Comparison of ENCODE assay signal across 1 cellular context in genomic region chr6:11392778-11393507, GRCh38.
TF ChIP-seq lines count a peak whose summit lies in the region.

No MANE protein-coding gene starts in this region.

TF ChIP-seq in HepG2, 621 proteins besides CTCF, POLR2A, EP300 and RAD21 (continued from another document and continues in another):
- TF ChIP-seq JDP2 (CRISPR knock-in tag; IDR thresholded peaks at IDR 0.05; ENCODE audit: borderline replicate concordance) (peak; percentile 87; the same call in 1 of the 2 replicates), ZMYM2 (CRISPR knock-in tag; IDR thresholded peaks at IDR 0.05) (peak; percentile 93), RARA (CRISPR knock-in tag; IDR thresholded peaks at IDR 0.05) (peak; percentile 99), ZBTB1 (CRISPR knock-in tag; IDR thresholded peaks at IDR 0.05; ENCODE audit: borderline replicate concordance) (no peak), HNF1B (CRISPR knock-in tag; IDR thresholded peaks at IDR 0.05) (peak; percentile 99), ZNF207 (IDR thresholded peaks at IDR 0.05; ENCODE audit: borderline replicate concordance) (no peak), SIX1 (CRISPR knock-in tag; IDR thresholded peaks at IDR 0.05; ENCODE audit: borderline replicate concordance) (peak; percentile 87; the same call in 1 of the 2 replicates), PAXIP1 (CRISPR knock-in tag; conservative IDR thresholded peaks at IDR 0.05) (peak; percentile 95), ZNF24 (IDR thresholded peaks at IDR 0.05) (peak; percentile 21; the same call in 1 of the 2 replicates), YEATS2 (CRISPR knock-in tag; IDR thresholded peaks at IDR 0.05; ENCODE audit: borderline replicate concordance) (peak; percentile 81; the same call in 1 of the 2 replicates), NR2F1 (CRISPR knock-in tag; IDR thresholded peaks at IDR 0.05) (peak; percentile 100), ZNF451 (CRISPR knock-in tag; IDR thresholded peaks at IDR 0.05) (peak; percentile 84; the same call in 1 of the 2 replicates), ATF6 (CRISPR knock-in tag; conservative IDR thresholded peaks at IDR 0.05) (no peak; the same call in 1 of the 2 replicates), ZNF326 (CRISPR knock-in tag; IDR thresholded peaks at IDR 0.05; ENCODE audit: borderline replicate concordance) (no peak), ZNF460 (CRISPR knock-in tag; IDR thresholded peaks at IDR 0.05; ENCODE audit: borderline replicate concordance) (no peak; the same call in 1 of the 2 replicates), DMTF1 (CRISPR knock-in tag; IDR thresholded peaks at IDR 0.05) (no peak)
- TF ChIP-seq, protein P1, sequence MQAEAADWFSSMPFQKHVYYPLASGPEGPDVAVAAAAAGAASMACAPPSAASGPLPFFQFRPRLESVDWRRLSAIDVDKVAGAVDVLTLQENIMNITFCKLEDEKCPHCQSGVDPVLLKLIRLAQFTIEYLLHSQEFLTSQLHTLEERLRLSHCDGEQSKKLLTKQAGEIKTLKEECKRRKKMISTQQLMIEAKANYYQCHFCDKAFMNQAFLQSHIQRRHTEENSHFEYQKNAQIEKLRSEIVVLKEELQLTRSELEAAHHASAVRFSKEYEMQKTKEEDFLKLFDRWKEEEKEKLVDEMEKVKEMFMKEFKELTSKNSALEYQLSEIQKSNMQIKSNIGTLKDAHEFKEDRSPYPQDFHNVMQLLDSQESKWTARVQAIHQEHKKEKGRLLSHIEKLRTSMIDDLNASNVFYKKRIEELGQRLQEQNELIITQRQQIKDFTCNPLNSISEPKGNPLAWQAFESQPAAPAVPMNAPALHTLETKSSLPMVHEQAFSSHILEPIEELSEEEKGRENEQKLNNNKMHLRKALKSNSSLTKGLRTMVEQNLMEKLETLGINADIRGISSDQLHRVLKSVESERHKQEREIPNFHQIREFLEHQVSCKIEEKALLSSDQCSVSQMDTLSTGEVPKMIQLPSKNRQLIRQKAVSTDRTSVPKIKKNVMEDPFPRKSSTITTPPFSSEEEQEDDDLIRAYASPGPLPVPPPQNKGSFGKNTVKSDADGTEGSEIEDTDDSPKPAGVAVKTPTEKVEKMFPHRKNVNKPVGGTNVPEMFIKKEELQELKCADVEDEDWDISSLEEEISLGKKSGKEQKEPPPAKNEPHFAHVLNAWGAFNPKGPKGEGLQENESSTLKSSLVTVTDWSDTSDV (CRISPR knock-in tag; IDR thresholded peaks at IDR 0.05), result no peak
- TF ChIP-seq, protein P2, sequence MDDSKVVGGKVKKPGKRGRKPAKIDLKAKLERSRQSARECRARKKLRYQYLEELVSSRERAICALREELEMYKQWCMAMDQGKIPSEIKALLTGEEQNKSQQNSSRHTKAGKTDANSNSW (CRISPR knock-in tag; IDR thresholded peaks at IDR 0.05; ENCODE audit: borderline replicate concordance), result no peak; the same call in 1 of the 2 replicates
- TF ChIP-seq, protein P3, sequence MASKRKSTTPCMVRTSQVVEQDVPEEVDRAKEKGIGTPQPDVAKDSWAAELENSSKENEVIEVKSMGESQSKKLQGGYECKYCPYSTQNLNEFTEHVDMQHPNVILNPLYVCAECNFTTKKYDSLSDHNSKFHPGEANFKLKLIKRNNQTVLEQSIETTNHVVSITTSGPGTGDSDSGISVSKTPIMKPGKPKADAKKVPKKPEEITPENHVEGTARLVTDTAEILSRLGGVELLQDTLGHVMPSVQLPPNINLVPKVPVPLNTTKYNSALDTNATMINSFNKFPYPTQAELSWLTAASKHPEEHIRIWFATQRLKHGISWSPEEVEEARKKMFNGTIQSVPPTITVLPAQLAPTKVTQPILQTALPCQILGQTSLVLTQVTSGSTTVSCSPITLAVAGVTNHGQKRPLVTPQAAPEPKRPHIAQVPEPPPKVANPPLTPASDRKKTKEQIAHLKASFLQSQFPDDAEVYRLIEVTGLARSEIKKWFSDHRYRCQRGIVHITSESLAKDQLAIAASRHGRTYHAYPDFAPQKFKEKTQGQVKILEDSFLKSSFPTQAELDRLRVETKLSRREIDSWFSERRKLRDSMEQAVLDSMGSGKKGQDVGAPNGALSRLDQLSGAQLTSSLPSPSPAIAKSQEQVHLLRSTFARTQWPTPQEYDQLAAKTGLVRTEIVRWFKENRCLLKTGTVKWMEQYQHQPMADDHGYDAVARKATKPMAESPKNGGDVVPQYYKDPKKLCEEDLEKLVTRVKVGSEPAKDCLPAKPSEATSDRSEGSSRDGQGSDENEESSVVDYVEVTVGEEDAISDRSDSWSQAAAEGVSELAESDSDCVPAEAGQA (IDR thresholded peaks at IDR 0.05; ENCODE audit: low read depth), result peak; percentile 59; the same call in 1 of the 2 replicates
- TF ChIP-seq, protein P3 (CRISPR knock-in tag; IDR thresholded peaks at IDR 0.05; ENCODE audit: borderline replicate concordance), result peak; percentile 49; the same call in 1 of the 2 replicates
- TF ChIP-seq, protein P4, sequence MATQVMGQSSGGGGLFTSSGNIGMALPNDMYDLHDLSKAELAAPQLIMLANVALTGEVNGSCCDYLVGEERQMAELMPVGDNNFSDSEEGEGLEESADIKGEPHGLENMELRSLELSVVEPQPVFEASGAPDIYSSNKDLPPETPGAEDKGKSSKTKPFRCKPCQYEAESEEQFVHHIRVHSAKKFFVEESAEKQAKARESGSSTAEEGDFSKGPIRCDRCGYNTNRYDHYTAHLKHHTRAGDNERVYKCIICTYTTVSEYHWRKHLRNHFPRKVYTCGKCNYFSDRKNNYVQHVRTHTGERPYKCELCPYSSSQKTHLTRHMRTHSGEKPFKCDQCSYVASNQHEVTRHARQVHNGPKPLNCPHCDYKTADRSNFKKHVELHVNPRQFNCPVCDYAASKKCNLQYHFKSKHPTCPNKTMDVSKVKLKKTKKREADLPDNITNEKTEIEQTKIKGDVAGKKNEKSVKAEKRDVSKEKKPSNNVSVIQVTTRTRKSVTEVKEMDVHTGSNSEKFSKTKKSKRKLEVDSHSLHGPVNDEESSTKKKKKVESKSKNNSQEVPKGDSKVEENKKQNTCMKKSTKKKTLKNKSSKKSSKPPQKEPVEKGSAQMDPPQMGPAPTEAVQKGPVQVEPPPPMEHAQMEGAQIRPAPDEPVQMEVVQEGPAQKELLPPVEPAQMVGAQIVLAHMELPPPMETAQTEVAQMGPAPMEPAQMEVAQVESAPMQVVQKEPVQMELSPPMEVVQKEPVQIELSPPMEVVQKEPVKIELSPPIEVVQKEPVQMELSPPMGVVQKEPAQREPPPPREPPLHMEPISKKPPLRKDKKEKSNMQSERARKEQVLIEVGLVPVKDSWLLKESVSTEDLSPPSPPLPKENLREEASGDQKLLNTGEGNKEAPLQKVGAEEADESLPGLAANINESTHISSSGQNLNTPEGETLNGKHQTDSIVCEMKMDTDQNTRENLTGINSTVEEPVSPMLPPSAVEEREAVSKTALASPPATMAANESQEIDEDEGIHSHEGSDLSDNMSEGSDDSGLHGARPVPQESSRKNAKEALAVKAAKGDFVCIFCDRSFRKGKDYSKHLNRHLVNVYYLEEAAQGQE (IDR thresholded peaks at IDR 0.05; ENCODE audit: borderline replicate concordance in 1 of 2, low read depth in 1 of 2, low read length in 2 of 2), result peak in 1 of 2 experiments; percentile 79; a peak in 2 of 4 replicates
- TF ChIP-seq, protein P5, sequence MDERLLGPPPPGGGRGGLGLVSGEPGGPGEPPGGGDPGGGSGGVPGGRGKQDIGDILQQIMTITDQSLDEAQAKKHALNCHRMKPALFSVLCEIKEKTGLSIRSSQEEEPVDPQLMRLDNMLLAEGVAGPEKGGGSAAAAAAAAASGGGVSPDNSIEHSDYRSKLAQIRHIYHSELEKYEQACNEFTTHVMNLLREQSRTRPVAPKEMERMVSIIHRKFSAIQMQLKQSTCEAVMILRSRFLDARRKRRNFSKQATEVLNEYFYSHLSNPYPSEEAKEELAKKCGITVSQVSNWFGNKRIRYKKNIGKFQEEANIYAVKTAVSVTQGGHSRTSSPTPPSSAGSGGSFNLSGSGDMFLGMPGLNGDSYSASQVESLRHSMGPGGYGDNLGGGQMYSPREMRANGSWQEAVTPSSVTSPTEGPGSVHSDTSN (CRISPR knock-in tag; IDR thresholded peaks at IDR 0.05), result peak; percentile 69
